1 cellular context compared by ENCODE assay signal in the genomic region with DNA sequence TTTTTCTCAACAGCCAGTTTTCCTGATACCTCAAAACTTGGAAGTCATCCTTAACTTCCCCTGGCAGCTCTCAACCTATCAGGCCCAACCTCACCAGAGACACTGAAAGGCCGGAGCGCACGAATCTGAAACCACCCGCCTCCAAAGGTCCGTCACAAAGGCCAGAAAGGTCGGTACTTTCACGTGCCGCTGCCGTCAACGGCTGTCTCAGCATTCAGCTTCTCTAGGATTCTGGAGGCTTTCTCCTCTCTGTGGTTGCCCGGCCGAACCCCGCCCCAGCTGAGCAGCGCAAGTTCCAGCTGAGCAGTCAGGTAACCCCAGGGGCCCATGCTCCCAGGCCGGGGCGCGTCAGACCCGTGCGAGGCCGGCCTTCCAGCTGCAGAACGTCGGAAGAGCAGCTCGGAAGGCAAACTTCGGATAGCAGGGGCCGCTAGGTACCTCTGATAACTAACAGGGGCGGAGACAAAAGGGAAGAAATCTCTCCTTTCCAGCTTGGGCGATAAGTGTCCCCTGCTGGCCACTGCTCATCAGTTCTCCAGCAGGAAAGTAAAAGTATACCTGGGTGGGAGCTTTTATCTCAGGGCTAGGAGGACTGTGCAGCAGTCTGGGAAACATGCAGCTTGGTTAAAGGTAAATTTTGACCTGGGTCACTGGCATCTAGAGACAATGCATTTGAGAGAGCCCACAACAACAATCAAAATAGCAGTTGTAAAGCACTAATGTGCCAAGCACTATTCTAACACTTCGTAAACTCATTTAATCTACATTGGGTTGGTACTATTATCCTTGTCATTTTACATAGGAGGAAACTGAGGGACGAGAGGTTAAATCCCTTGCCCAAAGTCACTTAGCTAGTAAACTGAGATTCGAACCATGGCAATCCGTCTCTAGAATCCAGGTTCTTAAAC.
TF ChIP-seq lines count a peak whose summit lies in the region.

No MANE protein-coding gene starts in this region.

TF ChIP-seq in HepG2, 621 proteins besides CTCF, POLR2A, EP300 and RAD21 (continued from another document and continues in another):
- TF ChIP-seq SMC3 (IDR thresholded peaks at IDR 0.05; ENCODE audit: low read length) (peak; percentile 63), GTF3A (CRISPR knock-in tag; conservative IDR thresholded peaks at IDR 0.05) (no peak), SAP130 (CRISPR knock-in tag; IDR thresholded peaks at IDR 0.05; ENCODE audit: low read depth) (peak; percentile 99), ZNF558 (CRISPR knock-in tag; IDR thresholded peaks at IDR 0.05; ENCODE audit: borderline replicate concordance) (no peak; the same call in 1 of the 2 replicates), TAF15 (IDR thresholded peaks at IDR 0.05; ENCODE audit: low read depth, low read length, poor library complexity, severe bottlenecking) (no peak), FOXP1 (IDR thresholded peaks at IDR 0.05) (no peak), FOXP1 (CRISPR knock-in tag; IDR thresholded peaks at IDR 0.05) (0 out of 2 replicates have a peak, but pooled peaks have one; percentile 34), ZNF776 (CRISPR knock-in tag; IDR thresholded peaks at IDR 0.05) (no peak), SOX13 (IDR thresholded peaks at IDR 0.05) (peak; percentile 43), SOX13 (CRISPR knock-in tag; conservative IDR thresholded peaks at IDR 0.05 in 1 of 2, IDR thresholded peaks at IDR 0.05 in 1 of 2) (peak in 1 of 2 experiments; percentile 78; a peak in 2 of 4 replicates), FIP1L1 (IDR thresholded peaks at IDR 0.05; ENCODE audit: borderline replicate concordance, insufficient read depth, low read depth, low read length) (0 out of 2 replicates have a peak, but pooled peaks have one; percentile 81), ZNF431 (CRISPR knock-in tag; IDR thresholded peaks at IDR 0.05; ENCODE audit: borderline replicate concordance, low read depth) (peak; percentile 67; the same call in 1 of the 2 replicates), XRCC5 (optimal IDR thresholded peaks at IDR 0.05; ENCODE audit: low read length) (peak; percentile 95), REXO4 (CRISPR knock-in tag; IDR thresholded peaks at IDR 0.05; ENCODE audit: borderline replicate concordance) (no peak), SMAD1 (CRISPR knock-in tag; IDR thresholded peaks at IDR 0.05; ENCODE audit: borderline replicate concordance, low read depth) (peak; percentile 84; the same call in 1 of the 2 replicates), ZNF781 (CRISPR knock-in tag; IDR thresholded peaks at IDR 0.05; ENCODE audit: borderline replicate concordance, not compliant biosample characterization) (peak; percentile 80), ZNF749 (CRISPR knock-in tag; IDR thresholded peaks at IDR 0.05; ENCODE audit: borderline replicate concordance) (peak; percentile 94; the same call in 1 of the 2 replicates), CBX2 (IDR thresholded peaks at IDR 0.05; ENCODE audit: low read depth, low read length) (no peak), CBX2 (CRISPR knock-in tag; IDR thresholded peaks at IDR 0.05; ENCODE audit: low read depth) (no peak), ZNF616 (CRISPR knock-in tag; IDR thresholded peaks at IDR 0.05; ENCODE audit: low read depth) (no peak), KDM4B (CRISPR knock-in tag; IDR thresholded peaks at IDR 0.05) (peak; percentile 23; the same call in 1 of the 2 replicates), ZNF468 (CRISPR knock-in tag; IDR thresholded peaks at IDR 0.05) (peak; percentile 90), RCOR2 (CRISPR knock-in tag; IDR thresholded peaks at IDR 0.05) (peak; percentile 71), ISX (CRISPR knock-in tag; conservative IDR thresholded peaks at IDR 0.05) (no peak), NFYC (CRISPR knock-in tag; IDR thresholded peaks at IDR 0.05) (peak; percentile 35; the same call in 1 of the 2 replicates), ZNF3 (CRISPR knock-in tag; IDR thresholded peaks at IDR 0.05) (no peak), IKZF4 (CRISPR knock-in tag; IDR thresholded peaks at IDR 0.05; ENCODE audit: borderline replicate concordance, low read depth, not compliant biosample characterization) (peak; percentile 80), NFIC (IDR thresholded peaks at IDR 0.05; ENCODE audit: low read length) (no peak), GATAD2A (CRISPR knock-in tag; IDR thresholded peaks at IDR 0.05) (peak; percentile 79), PRMT3 (CRISPR knock-in tag; IDR thresholded peaks at IDR 0.05; ENCODE audit: borderline replicate concordance, low read depth) (peak; percentile 82; the same call in 1 of the 2 replicates), SATB2 (CRISPR knock-in tag; IDR thresholded peaks at IDR 0.05) (0 out of 2 replicates have a peak, but pooled peaks have one; percentile 22), HNRNPLL (IDR thresholded peaks at IDR 0.05; ENCODE audit: low read depth, low read length, poor library complexity, severe bottlenecking) (peak; percentile 90), ZBTB7A (CRISPR knock-in tag; IDR thresholded peaks at IDR 0.05) (no peak), PAF1 (CRISPR knock-in tag; IDR thresholded peaks at IDR 0.05) (no peak; the same call in 1 of the 2 replicates), KAT2B (IDR thresholded peaks at IDR 0.05; ENCODE audit: borderline replicate concordance, low read depth, low read length) (no peak), CHCHD3 (CRISPR knock-in tag; IDR thresholded peaks at IDR 0.05) (no peak), SIN3B (IDR thresholded peaks at IDR 0.05; ENCODE audit: low read length) (peak; percentile 78), ADNP (CRISPR knock-in tag; IDR thresholded peaks at IDR 0.05) (no peak), ZNF839 (CRISPR knock-in tag; IDR thresholded peaks at IDR 0.05; ENCODE audit: borderline replicate concordance) (peak; percentile 91; the same call in 1 of the 2 replicates), ATF7 (IDR thresholded peaks at IDR 0.05) (no peak), ATF7 (CRISPR knock-in tag; IDR thresholded peaks at IDR 0.05) (peak; percentile 69; the same call in 1 of the 2 replicates)
- TF ChIP-seq, protein P1, sequence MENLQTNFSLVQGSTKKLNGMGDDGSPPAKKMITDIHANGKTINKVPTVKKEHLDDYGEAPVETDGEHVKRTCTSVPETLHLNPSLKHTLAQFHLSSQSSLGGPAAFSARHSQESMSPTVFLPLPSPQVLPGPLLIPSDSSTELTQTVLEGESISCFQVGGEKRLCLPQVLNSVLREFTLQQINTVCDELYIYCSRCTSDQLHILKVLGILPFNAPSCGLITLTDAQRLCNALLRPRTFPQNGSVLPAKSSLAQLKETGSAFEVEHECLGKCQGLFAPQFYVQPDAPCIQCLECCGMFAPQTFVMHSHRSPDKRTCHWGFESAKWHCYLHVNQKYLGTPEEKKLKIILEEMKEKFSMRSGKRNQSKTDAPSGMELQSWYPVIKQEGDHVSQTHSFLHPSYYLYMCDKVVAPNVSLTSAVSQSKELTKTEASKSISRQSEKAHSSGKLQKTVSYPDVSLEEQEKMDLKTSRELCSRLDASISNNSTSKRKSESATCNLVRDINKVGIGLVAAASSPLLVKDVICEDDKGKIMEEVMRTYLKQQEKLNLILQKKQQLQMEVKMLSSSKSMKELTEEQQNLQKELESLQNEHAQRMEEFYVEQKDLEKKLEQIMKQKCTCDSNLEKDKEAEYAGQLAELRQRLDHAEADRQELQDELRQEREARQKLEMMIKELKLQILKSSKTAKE (CRISPR knock-in tag; IDR thresholded peaks at IDR 0.05; ENCODE audit: borderline replicate concordance): peak; percentile 35; the same call in 1 of the 2 replicates
- TF ChIP-seq, protein P2, sequence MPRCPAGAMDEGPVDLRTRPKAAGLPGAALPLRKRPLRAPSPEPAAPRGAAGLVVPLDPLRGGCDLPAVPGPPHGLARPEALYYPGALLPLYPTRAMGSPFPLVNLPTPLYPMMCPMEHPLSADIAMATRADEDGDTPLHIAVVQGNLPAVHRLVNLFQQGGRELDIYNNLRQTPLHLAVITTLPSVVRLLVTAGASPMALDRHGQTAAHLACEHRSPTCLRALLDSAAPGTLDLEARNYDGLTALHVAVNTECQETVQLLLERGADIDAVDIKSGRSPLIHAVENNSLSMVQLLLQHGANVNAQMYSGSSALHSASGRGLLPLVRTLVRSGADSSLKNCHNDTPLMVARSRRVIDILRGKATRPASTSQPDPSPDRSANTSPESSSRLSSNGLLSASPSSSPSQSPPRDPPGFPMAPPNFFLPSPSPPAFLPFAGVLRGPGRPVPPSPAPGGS (CRISPR knock-in tag; IDR thresholded peaks at IDR 0.05): peak; percentile 62; the same call in 1 of the 2 replicates
- TF ChIP-seq, protein P3, sequence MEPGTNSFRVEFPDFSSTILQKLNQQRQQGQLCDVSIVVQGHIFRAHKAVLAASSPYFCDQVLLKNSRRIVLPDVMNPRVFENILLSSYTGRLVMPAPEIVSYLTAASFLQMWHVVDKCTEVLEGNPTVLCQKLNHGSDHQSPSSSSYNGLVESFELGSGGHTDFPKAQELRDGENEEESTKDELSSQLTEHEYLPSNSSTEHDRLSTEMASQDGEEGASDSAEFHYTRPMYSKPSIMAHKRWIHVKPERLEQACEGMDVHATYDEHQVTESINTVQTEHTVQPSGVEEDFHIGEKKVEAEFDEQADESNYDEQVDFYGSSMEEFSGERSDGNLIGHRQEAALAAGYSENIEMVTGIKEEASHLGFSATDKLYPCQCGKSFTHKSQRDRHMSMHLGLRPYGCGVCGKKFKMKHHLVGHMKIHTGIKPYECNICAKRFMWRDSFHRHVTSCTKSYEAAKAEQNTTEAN (CRISPR knock-in tag; conservative IDR thresholded peaks at IDR 0.05): peak; percentile 65; the same call in 1 of the 2 replicates
- TF ChIP-seq, protein P4, sequence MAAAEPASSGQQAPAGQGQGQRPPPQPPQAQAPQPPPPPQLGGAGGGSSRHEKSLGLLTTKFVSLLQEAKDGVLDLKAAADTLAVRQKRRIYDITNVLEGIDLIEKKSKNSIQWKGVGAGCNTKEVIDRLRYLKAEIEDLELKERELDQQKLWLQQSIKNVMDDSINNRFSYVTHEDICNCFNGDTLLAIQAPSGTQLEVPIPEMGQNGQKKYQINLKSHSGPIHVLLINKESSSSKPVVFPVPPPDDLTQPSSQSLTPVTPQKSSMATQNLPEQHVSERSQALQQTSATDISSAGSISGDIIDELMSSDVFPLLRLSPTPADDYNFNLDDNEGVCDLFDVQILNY (CRISPR knock-in tag; conservative IDR thresholded peaks at IDR 0.05): peak; percentile 80; the same call in 1 of the 2 replicates
- TF ChIP-seq, protein P5, sequence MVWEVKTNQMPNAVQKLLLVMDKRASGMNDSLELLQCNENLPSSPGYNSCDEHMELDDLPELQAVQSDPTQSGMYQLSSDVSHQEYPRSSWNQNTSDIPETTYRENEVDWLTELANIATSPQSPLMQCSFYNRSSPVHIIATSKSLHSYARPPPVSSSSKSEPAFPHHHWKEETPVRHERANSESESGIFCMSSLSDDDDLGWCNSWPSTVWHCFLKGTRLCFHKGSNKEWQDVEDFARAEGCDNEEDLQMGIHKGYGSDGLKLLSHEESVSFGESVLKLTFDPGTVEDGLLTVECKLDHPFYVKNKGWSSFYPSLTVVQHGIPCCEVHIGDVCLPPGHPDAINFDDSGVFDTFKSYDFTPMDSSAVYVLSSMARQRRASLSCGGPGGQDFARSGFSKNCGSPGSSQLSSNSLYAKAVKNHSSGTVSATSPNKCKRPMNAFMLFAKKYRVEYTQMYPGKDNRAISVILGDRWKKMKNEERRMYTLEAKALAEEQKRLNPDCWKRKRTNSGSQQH (CRISPR knock-in tag; IDR thresholded peaks at IDR 0.05; ENCODE audit: low read depth): peak; percentile 98
- TF ChIP-seq, protein P6, sequence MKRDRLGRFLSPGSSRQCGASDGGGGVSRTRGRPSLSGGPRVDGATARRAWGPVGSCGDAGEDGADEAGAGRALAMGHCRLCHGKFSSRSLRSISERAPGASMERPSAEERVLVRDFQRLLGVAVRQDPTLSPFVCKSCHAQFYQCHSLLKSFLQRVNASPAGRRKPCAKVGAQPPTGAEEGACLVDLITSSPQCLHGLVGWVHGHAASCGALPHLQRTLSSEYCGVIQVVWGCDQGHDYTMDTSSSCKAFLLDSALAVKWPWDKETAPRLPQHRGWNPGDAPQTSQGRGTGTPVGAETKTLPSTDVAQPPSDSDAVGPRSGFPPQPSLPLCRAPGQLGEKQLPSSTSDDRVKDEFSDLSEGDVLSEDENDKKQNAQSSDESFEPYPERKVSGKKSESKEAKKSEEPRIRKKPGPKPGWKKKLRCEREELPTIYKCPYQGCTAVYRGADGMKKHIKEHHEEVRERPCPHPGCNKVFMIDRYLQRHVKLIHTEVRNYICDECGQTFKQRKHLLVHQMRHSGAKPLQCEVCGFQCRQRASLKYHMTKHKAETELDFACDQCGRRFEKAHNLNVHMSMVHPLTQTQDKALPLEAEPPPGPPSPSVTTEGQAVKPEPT (CRISPR knock-in tag; IDR thresholded peaks at IDR 0.05; ENCODE audit: low read depth): peak; percentile 91; the same call in 1 of the 2 replicates
- TF ChIP-seq, protein P7, sequence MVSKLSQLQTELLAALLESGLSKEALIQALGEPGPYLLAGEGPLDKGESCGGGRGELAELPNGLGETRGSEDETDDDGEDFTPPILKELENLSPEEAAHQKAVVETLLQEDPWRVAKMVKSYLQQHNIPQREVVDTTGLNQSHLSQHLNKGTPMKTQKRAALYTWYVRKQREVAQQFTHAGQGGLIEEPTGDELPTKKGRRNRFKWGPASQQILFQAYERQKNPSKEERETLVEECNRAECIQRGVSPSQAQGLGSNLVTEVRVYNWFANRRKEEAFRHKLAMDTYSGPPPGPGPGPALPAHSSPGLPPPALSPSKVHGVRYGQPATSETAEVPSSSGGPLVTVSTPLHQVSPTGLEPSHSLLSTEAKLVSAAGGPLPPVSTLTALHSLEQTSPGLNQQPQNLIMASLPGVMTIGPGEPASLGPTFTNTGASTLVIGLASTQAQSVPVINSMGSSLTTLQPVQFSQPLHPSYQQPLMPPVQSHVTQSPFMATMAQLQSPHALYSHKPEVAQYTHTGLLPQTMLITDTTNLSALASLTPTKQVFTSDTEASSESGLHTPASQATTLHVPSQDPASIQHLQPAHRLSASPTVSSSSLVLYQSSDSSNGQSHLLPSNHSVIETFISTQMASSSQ (IDR thresholded peaks at IDR 0.05; ENCODE audit: low read depth): no peak
- TF ChIP-seq, protein P7 (CRISPR knock-in tag; IDR thresholded peaks at IDR 0.05; ENCODE audit: borderline replicate concordance): no peak; the same call in none of the 2 replicates
